Comparison of ENCODE assay signal across 17 cellular contexts in genomic region chr14:105030836-105031396, GRCh38. TPM values are rescaled to one million over a fixed set of nuclear protein-coding genes. Genes with fewer than 3 reads are reported as not detected.
A peak's percentile ranks its signal among the peaks of the same experiment; 100 is the strongest.
DNase-seq lines count a peak whose midpoint lies in the region; ATAC-seq, FAIRE-seq and TF ChIP-seq lines count a peak whose summit lies in the region.
"Had no signal": no experiment of that assay in that cellular context is flagged by ENCODE, and none has a peak within 500 bp of the region (broad histone marks: within the 10 kb centered on the region; RNA-seq: fewer than 3 reads in every experiment).

No MANE protein-coding gene starts in this region.

- no peak overlapping the region for H4K5ac ChIP-seq in H1 (ENCODE audit: insufficient read length, low read depth, low read length)

- H3K27me3 ChIP-seq in H1 (replicated peaks in 1 of 4; ENCODE audit: control insufficient read depth in 3 of 4, extremely low read depth in 1 of 4, insufficient read depth in 3 of 4, low read length in 3 of 4) = peaks cover 2 to 27% (median 20%) of the 10 kb centered on the region in 4 experiments
- H3K27me3 ChIP-seq in smooth muscle cell (ENCODE audit: low read depth) = no peaks in the 10 kb centered on the region
- H3K27me3 ChIP-seq: Peyer's patch had no signal

- no peak for TF ChIP-seq POLR2A in H1 (IDR thresholded peaks at IDR 0.05; ENCODE audit: control extremely low read depth in 1 of 2, low read depth in 2 of 2, low read length in 2 of 2)

- no peak for TF ChIP-seq EP300 in H1 (IDR thresholded peaks at IDR 0.05; ENCODE audit: borderline replicate concordance in 1 of 2, low read depth in 2 of 2, low read length in 2 of 2)

- no peak for FAIRE-seq in H1 (lab: Jason Lieb, UNC)
- FAIRE-seq in HTR-8/SVneo (lab: Jason Lieb, UNC) = no peak
- FAIRE-seq: A204.1, G401.6, GM12892 had no signal

- POLR2A ChIA-PET in H1 (lab: Charles Lee; ENCODE audit: partially characterized antibody) = no interaction called here

- H3K4me2 ChIP-seq in H1 (ENCODE audit: insufficient read depth in 1 of 2, low read depth in 2 of 2, low read length in 2 of 2) (no peak overlapping the region), smooth muscle cell (no peak overlapping the region)

- intact Hi-C loops in Right ventricle myocardium superior (cut with DNase I) = no loop called here
- intact Hi-C loops in left cardiac atrium (cut with DNase I) = no loop called here

- H2AK5ac ChIP-seq in H1 (ENCODE audit: low read depth, low read length) = no peak overlapping the region

- no peaks in the 10 kb centered on the region for H3K9me3 ChIP-seq in H1 (ENCODE audit: insufficient read depth in 2 of 2, low read depth in 1 of 2, low read length in 1 of 2)
- no peaks in the 10 kb centered on the region for H3K9me3 ChIP-seq in smooth muscle cell (replicated peaks; ENCODE audit: low read depth)
- H3K9me3 ChIP-seq: Peyer's patch had no signal

- no peak for DNase-seq in Right ventricle myocardium superior
- no peak for DNase-seq in left cardiac atrium
- no peak for DNase-seq in H1 (ENCODE audit: low read depth in 1 of 2, low spot score in 2 of 2)
- no peak for DNase-seq in smooth muscle cell (lab: John Stamatoyannopoulos, UW; ENCODE audit: unreplicated experiment)
- DNase-seq in HTR-8/SVneo (ENCODE audit: insufficient read length, low spot score) = no peak
- DNase-seq: GOT3, MM.1S, NCI-H1105, NCI-H187, NCI-H2171 treated with DMSO at 0.1 percent for 48 hours, NCI-H82, Peyer's patch had no signal

- no peak for TF ChIP-seq CTCF in H1 (IDR thresholded peaks at IDR 0.05; ENCODE audit: control extremely low read depth in 1 of 3, insufficient read depth in 1 of 3, low read depth in 1 of 3, low read length in 3 of 3)
- TF ChIP-seq CTCF in smooth muscle cell (IDR thresholded peaks at IDR 0.05; ENCODE audit: borderline replicate concordance, insufficient read depth, poor library complexity, severe bottlenecking) = no peak

- peak; percentile 69 for ATAC-seq in Right ventricle myocardium superior (ENCODE audit: poor library complexity)
- ATAC-seq in left cardiac atrium = no peak
- ATAC-seq in GM18861 (IDR thresholded peaks at IDR 0.05; ENCODE audit: unreplicated experiment) = no peak

- H3K4me1 ChIP-seq in H1 (replicated peaks in 1 of 4; ENCODE audit: control insufficient read depth in 3 of 4, insufficient read depth in 4 of 4, low read length in 3 of 4) (no peaks in the 10 kb centered on the region), smooth muscle cell (ENCODE audit: low read depth) (no peaks in the 10 kb centered on the region)
- H3K4me1 ChIP-seq: Peyer's patch had no signal

- no peak overlapping the region for H3K18ac ChIP-seq in H1 (ENCODE audit: extremely low read depth, low read length)

- H3K9ac ChIP-seq in H1 (replicated peaks in 1 of 4; ENCODE audit: extremely low read depth in 1 of 4, low read depth in 3 of 4, low read length in 3 of 4) (no peak overlapping the region), smooth muscle cell (ENCODE audit: low read depth) (no peak overlapping the region)

- no peaks in the 10 kb centered on the region for H3F3A ChIP-seq in smooth muscle cell (ENCODE audit: low read depth)

- no peaks in the 10 kb centered on the region for H3K36me3 ChIP-seq in H1 (ENCODE audit: control insufficient read depth in 2 of 4, insufficient read depth in 4 of 4, low read length in 3 of 4)
- H3K36me3 ChIP-seq in smooth muscle cell (ENCODE audit: low read depth) = no peaks in the 10 kb centered on the region
- H3K36me3 ChIP-seq: Peyer's patch had no signal

- H3K56ac ChIP-seq in H1 (replicated peaks; ENCODE audit: insufficient read length, low read depth, low read length) = no peak overlapping the region

- H2BK12ac ChIP-seq in H1 (ENCODE audit: low read depth, low read length) = 0 out of 2 replicates have a peak overlapping the region, but pooled peaks have one; percentile 14

- no peak overlapping the region for H3K14ac ChIP-seq in H1 (ENCODE audit: insufficient read length)

- no peak overlapping the region for H4K91ac ChIP-seq in H1 (replicated peaks; ENCODE audit: insufficient read length, low read length)

- H4K8ac ChIP-seq in H1 (ENCODE audit: extremely low read depth, insufficient read depth, low read length) = no peak overlapping the region

- H3K27ac ChIP-seq in H1 (ENCODE audit: low read depth, low read length) = no peak overlapping the region
- peak overlapping the region; percentile 95 for H3K27ac ChIP-seq in smooth muscle cell (ENCODE audit: low read depth)
- H3K27ac ChIP-seq: Peyer's patch had no signal

- H2BK20ac ChIP-seq in H1 (ENCODE audit: low read length) = no peak overlapping the region

- H2BK5ac ChIP-seq in H1 (ENCODE audit: low read depth, low read length) = no peak overlapping the region

- H2BK120ac ChIP-seq in H1 (replicated peaks; ENCODE audit: low read depth, low read length) = no peak overlapping the region

- H3K4me3 ChIP-seq in H1 (ENCODE audit: extremely low read depth in 1 of 4, insufficient read depth in 2 of 4, low read depth in 3 of 4, low read length in 4 of 4) (no peak overlapping the region), smooth muscle cell (no peak overlapping the region)
- H3K4me3 ChIP-seq: Peyer's patch had no signal

- H3K79me2 ChIP-seq in H1 (ENCODE audit: control insufficient read depth in 1 of 2, insufficient read depth in 2 of 2, low read length in 2 of 2) = no peaks in the 10 kb centered on the region
- H3K79me2 ChIP-seq in smooth muscle cell (ENCODE audit: low read depth) = no peaks in the 10 kb centered on the region

- CTCF ChIA-PET in H1 (lab: Charles Lee; ENCODE audit: partially characterized antibody) = interaction anchor here (0.9 to 1.6 kb wide), 3 partner anchors 12 to 46 kb away, joined by 3 to 5 read pairs (median 4); no protein-coding TSS in a partner anchor

- no peaks in the 10 kb centered on the region for H3K79me1 ChIP-seq in H1 (ENCODE audit: low read depth, low read length)

- no peak overlapping the region for H2BK15ac ChIP-seq in H1 (ENCODE audit: low read length)

- no peak for TF ChIP-seq RAD21 in H1 (IDR thresholded peaks at IDR 0.05 in 1 of 2, conservative IDR thresholded peaks at IDR 0.05 in 1 of 2; ENCODE audit: low read depth in 2 of 2, low read length in 2 of 2)

- no peak overlapping the region for H2AFZ ChIP-seq in H1 (ENCODE audit: low read length)
- no peak overlapping the region for H2AFZ ChIP-seq in smooth muscle cell (ENCODE audit: low read depth)

- WGBS in H1 (ENCODE audit: extremely low coverage in 1 of 2, insufficient coverage in 1 of 2, insufficient read length in 1 of 2, insufficient replicate concordance in 2 of 2, low coverage in 1 of 2, low lambda C conversion rate in 2 of 2, missing lambda C conversion rate in 1 of 2), 2 experiments = 84% methylated on average over 9 of the region's 9 CpGs; no CpG with 5 or more reads in 1 of the 2 experiments
- WGBS in smooth muscle cell (ENCODE audit: low lambda C conversion rate) = 88% methylated on average over 9 of the region's 9 CpGs

- no peaks in the 10 kb centered on the region for H4K20me1 ChIP-seq in H1 (replicated peaks in 1 of 2; ENCODE audit: control insufficient read depth in 1 of 2, insufficient read depth in 2 of 2, low read length in 2 of 2)
- H4K20me1 ChIP-seq in smooth muscle cell (ENCODE audit: low read depth) = no peaks in the 10 kb centered on the region

- H3K23me2 ChIP-seq in H1 (ENCODE audit: low read depth, low read length) = no peaks in the 10 kb centered on the region

- no peak overlapping the region for H3K4ac ChIP-seq in H1 (replicated peaks; ENCODE audit: insufficient read length, low read depth, low read length)

- no peak overlapping the region for H3K23ac ChIP-seq in H1 (ENCODE audit: insufficient read length)

RNA-seq across cellular contexts. Expression of gene CDCA4, which starts 10.0 kb away (rescaled TPM):
- total RNA-seq in Right ventricle myocardium superior = 1.6 TPM
- 1 to 10 TPM; 3.2 to 3.3 TPM for total RNA-seq in left cardiac atrium
- total RNA-seq in H1 (2021; fragmentation: NEBNext Ultra II Directional; extraction: Animal tissue kit (Norgen Biotek cat#: 25700)) = 48.6 and 49.9 TPM in 2 replicates
- polyA plus RNA-seq in H1 (2011; rRNA removed) = 62.4 and 80.6 TPM in 2 replicates
- 50.8 TPM for polyA plus RNA-seq in H1 (2011; cell fraction: cytosol; rRNA removed)
- 39.8 TPM for polyA plus RNA-seq in H1 (2011; cell fraction: nucleus; rRNA removed)
- polyA plus RNA-seq in H1 (2012, experiment 1 of 2) = 37.3 to 58.6 TPM (median 48.3 TPM) in 4 replicates
- 47.6 TPM for polyA plus RNA-seq in H1 (2012, experiment 2 of 2)
- polyA plus RNA-seq in H1 (2013, experiment 1 of 2) = 33.4 TPM
- polyA plus RNA-seq in H1 (2013, experiment 2 of 2) = 33.4 TPM
- 29.7 and 32.5 TPM in 2 replicates for polyA minus RNA-seq in H1 (2011; rRNA and poly(A)+ RNA removed)
- 32.9 TPM for polyA minus RNA-seq in H1 (2011; cell fraction: cytosol; rRNA and poly(A)+ RNA removed)
- polyA minus RNA-seq in H1 (2011; cell fraction: nucleus; rRNA and poly(A)+ RNA removed) = 18.1 TPM
- 15.1 and 16.4 TPM in 2 replicates for total RNA-seq in smooth muscle cell
- polyA plus RNA-seq in smooth muscle cell = 19.8 and 23.5 TPM in 2 replicates

RNA-seq across cellular contexts. Expression of gene GPR132, which starts 34.3 kb away (rescaled TPM):
- 1.3 TPM for total RNA-seq in Right ventricle myocardium superior
- 1 to 10 TPM; 1.1 to 2.1 TPM for total RNA-seq in left cardiac atrium
- total RNA-seq in H1 (2021; fragmentation: NEBNext Ultra II Directional; extraction: Animal tissue kit (Norgen Biotek cat#: 25700)) = not detected in 2 replicates
- polyA plus RNA-seq in H1 (2011; rRNA removed) = 0.11 and 0.28 TPM in 2 replicates
- polyA plus RNA-seq in H1 (2011; cell fraction: cytosol; rRNA removed) = 0.26 TPM
- polyA plus RNA-seq in H1 (2011; cell fraction: nucleus; rRNA removed) = 0.54 TPM
- polyA plus RNA-seq in H1 (2012, experiment 1 of 2) = 0.09 to 0.15 TPM (median 0.15 TPM) in 3 of 4 replicates, not detected in the other
- 0.21 TPM for polyA plus RNA-seq in H1 (2012, experiment 2 of 2)
- not detected for polyA plus RNA-seq in H1 (2013, experiment 1 of 2)
- 0.04 TPM for polyA plus RNA-seq in H1 (2013, experiment 2 of 2)
- polyA minus RNA-seq in H1 (2011; rRNA and poly(A)+ RNA removed) = 0.16 TPM in 1 of 2 replicates, not detected in the other
- not detected for polyA minus RNA-seq in H1 (2011; cell fraction: cytosol; rRNA and poly(A)+ RNA removed)
- polyA minus RNA-seq in H1 (2011; cell fraction: nucleus; rRNA and poly(A)+ RNA removed) = not detected
- total RNA-seq in smooth muscle cell = 0.18 TPM in 1 of 2 replicates, not detected in the other
- 0.62 and 1.6 TPM in 2 replicates for polyA plus RNA-seq in smooth muscle cell
- total RNA-seq: NCI-H460 had no signal

RNA-seq across cellular contexts. Expression of gene CLBA1, which starts 45.3 kb away (rescaled TPM):
- 1.5 TPM for total RNA-seq in Right ventricle myocardium superior
- 1 to 10 TPM; 1.9 TPM for total RNA-seq in left cardiac atrium
- 2.1 and 2.4 TPM in 2 replicates for total RNA-seq in H1 (2021; fragmentation: NEBNext Ultra II Directional; extraction: Animal tissue kit (Norgen Biotek cat#: 25700))
- polyA plus RNA-seq in H1 (2011; rRNA removed) = 1.6 and 2.3 TPM in 2 replicates
- 3.1 TPM for polyA plus RNA-seq in H1 (2011; cell fraction: cytosol; rRNA removed)
- 4.8 TPM for polyA plus RNA-seq in H1 (2011; cell fraction: nucleus; rRNA removed)
- 2.8 to 3.4 TPM (median 3.1 TPM) in 4 replicates for polyA plus RNA-seq in H1 (2012, experiment 1 of 2)
- 2.1 TPM for polyA plus RNA-seq in H1 (2012, experiment 2 of 2)
- polyA plus RNA-seq in H1 (2013, experiment 1 of 2) = 2.3 TPM
- 2.6 TPM for polyA plus RNA-seq in H1 (2013, experiment 2 of 2)
- 1.8 TPM in 2 replicates for polyA minus RNA-seq in H1 (2011; rRNA and poly(A)+ RNA removed)
- 3.2 TPM for polyA minus RNA-seq in H1 (2011; cell fraction: cytosol; rRNA and poly(A)+ RNA removed)
- polyA minus RNA-seq in H1 (2011; cell fraction: nucleus; rRNA and poly(A)+ RNA removed) = 2.4 TPM
- 5.0 and 7.4 TPM in 2 replicates for total RNA-seq in smooth muscle cell
- 8.1 and 8.7 TPM in 2 replicates for polyA plus RNA-seq in smooth muscle cell

RNA-seq across cellular contexts. Expression of gene AHNAK2, which starts 52.7 kb away (rescaled TPM):
- total RNA-seq in Right ventricle myocardium superior (2.6 TPM), left cardiac atrium (1 to 10 TPM; 7.1 to 9.7 TPM), smooth muscle cell (49.7 and 53.8 TPM in 2 replicates)
- 1.5 and 2.0 TPM in 2 replicates for total RNA-seq in H1 (2021; fragmentation: NEBNext Ultra II Directional; extraction: Animal tissue kit (Norgen Biotek cat#: 25700))
- polyA plus RNA-seq in H1 (2011; rRNA removed) (0.64 and 0.95 TPM in 2 replicates), smooth muscle cell (10.3 and 26.8 TPM in 2 replicates)
- 0.67 TPM for polyA plus RNA-seq in H1 (2011; cell fraction: cytosol; rRNA removed)
- polyA plus RNA-seq in H1 (2011; cell fraction: nucleus; rRNA removed) = 4.3 TPM
- 1.2 to 2.0 TPM (median 1.7 TPM) in 4 replicates for polyA plus RNA-seq in H1 (2012, experiment 1 of 2)
- polyA plus RNA-seq in H1 (2012, experiment 2 of 2) = 0.55 TPM
- 0.99 TPM for polyA plus RNA-seq in H1 (2013, experiment 1 of 2)
- 0.96 TPM for polyA plus RNA-seq in H1 (2013, experiment 2 of 2)
- polyA minus RNA-seq in H1 (2011; rRNA and poly(A)+ RNA removed) = 3.2 and 4.3 TPM in 2 replicates
- 2.9 TPM for polyA minus RNA-seq in H1 (2011; cell fraction: cytosol; rRNA and poly(A)+ RNA removed)
- 4.9 TPM for polyA minus RNA-seq in H1 (2011; cell fraction: nucleus; rRNA and poly(A)+ RNA removed)
